ENCODE assay signal across 24 cellular contexts in the genomic region with DNA sequence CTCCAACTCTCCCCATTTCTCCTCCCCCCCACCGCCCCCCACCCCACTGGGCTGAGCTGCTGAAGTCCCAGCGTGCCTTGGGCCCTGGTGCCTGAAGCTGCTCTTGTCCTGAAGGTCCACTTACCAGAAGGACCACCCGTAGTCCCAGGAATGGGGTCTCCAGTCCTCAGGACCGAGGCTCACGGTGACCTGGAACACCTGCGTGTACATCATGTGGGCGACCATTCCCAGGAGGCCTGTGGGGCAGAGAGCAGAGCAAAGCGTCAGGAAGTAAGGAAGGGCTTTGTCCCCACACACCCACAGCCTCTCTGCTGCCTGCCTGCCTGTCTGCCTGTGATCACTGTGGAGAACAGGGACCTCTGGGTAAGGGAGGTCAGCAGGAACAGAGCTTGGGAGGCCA.
DNase-seq lines count a peak whose midpoint lies in the region; ATAC-seq and TF ChIP-seq lines count a peak whose summit lies in the region.
"Had no signal": no experiment of that assay in that cellular context is flagged by ENCODE, and none has a peak within 500 bp of the region (broad histone marks: within the 10 kb centered on the region; RNA-seq: fewer than 3 reads in every experiment).

No MANE protein-coding gene starts in this region.

- H3K9me3 ChIP-seq in RWPE2 (ENCODE audit: severe bottlenecking) (no peaks in the 10 kb centered on the region), spleen (no peaks in the 10 kb centered on the region)

- H3K9me3 Mint-ChIP-seq in GM23338: peaks cover 5% of the 10 kb centered on the region; the same call in 1 of the 3 replicates
- H3K9me3 Mint-ChIP-seq in activated CD4-positive, alpha-beta memory T cell treated with anti-CD3 and anti-CD28 coated beads, Interleukin-2, amount 10 ng/mL, durations not matched to agents 7 days and 5 days: no peaks in the 10 kb centered on the region
- no peaks in the 10 kb centered on the region for H3K9me3 Mint-ChIP-seq in activated CD8-positive, alpha-beta T cell treated with anti-CD3 and anti-CD28 coated beads for 36 hours
- H3K9me3 Mint-ChIP-seq: CD8-positive, alpha-beta memory T cell had no signal

- TF ChIP-seq CTCF in GM23338 (conservative IDR thresholded peaks at IDR 0.05; ENCODE audit: low read depth in 2 of 2) (no peak), RWPE2 (IDR thresholded peaks at IDR 0.05; ENCODE audit: poor library complexity, severe bottlenecking) (no peak), spleen (IDR thresholded peaks at IDR 0.05 in 8 of 11, conservative IDR thresholded peaks at IDR 0.05 in 3 of 11) (no peak)
- no peak for TF ChIP-seq CTCF in activated CD8-positive, alpha-beta T cell treated with anti-CD3 and anti-CD28 coated beads for 36 hours (IDR thresholded peaks at IDR 0.05)

- H3K27me3 ChIP-seq in GM23338 (ENCODE audit: insufficient read depth) (no peaks in the 10 kb centered on the region), RWPE2 (ENCODE audit: insufficient read depth, poor library complexity, severe bottlenecking) (no peaks in the 10 kb centered on the region), spleen (replicated peaks in 1 of 7) (peaks cover 0 to 57% (median 3%) of the 10 kb centered on the region in 7 donors)

- no peaks in the 10 kb centered on the region for H3K4me1 ChIP-seq in GM23338 (ENCODE audit: insufficient read depth)
- H3K4me1 ChIP-seq in RWPE2 (ENCODE audit: insufficient read depth, poor library complexity, severe bottlenecking): no peaks in the 10 kb centered on the region
- no peaks in the 10 kb centered on the region for H3K4me1 ChIP-seq in spleen

- H3K27ac Mint-ChIP-seq in GM23338: no peak overlapping the region
- H3K27ac Mint-ChIP-seq in activated CD4-positive, alpha-beta memory T cell treated with anti-CD3 and anti-CD28 coated beads, Interleukin-2, amount 10 ng/mL, durations not matched to agents 7 days and 5 days: no peak overlapping the region
- no peak overlapping the region for H3K27ac Mint-ChIP-seq in activated CD8-positive, alpha-beta T cell treated with anti-CD3 and anti-CD28 coated beads for 36 hours
- H3K27ac Mint-ChIP-seq: CD8-positive, alpha-beta memory T cell had no signal

- H2AFZ ChIP-seq in GM23338: peak overlapping the region; percentile 74; the same call in 1 of the 2 replicates

- no peaks in the 10 kb centered on the region for H3K36me3 ChIP-seq in GM23338 (ENCODE audit: insufficient read depth)
- H3K36me3 ChIP-seq in RWPE2 (ENCODE audit: low read depth): no peaks in the 10 kb centered on the region
- no peaks in the 10 kb centered on the region for H3K36me3 ChIP-seq in spleen

- no peaks in the 10 kb centered on the region; the same call in 2 of the 3 replicates for H3K36me3 Mint-ChIP-seq in GM23338 (ENCODE audit: low read depth)
- H3K36me3 Mint-ChIP-seq in activated CD4-positive, alpha-beta memory T cell treated with anti-CD3 and anti-CD28 coated beads, Interleukin-2, amount 10 ng/mL, durations not matched to agents 7 days and 5 days (ENCODE audit: low read depth): no peaks in the 10 kb centered on the region
- H3K36me3 Mint-ChIP-seq in activated CD8-positive, alpha-beta T cell treated with anti-CD3 and anti-CD28 coated beads for 36 hours (ENCODE audit: low read depth): no peaks in the 10 kb centered on the region
- H3K36me3 Mint-ChIP-seq: CD8-positive, alpha-beta memory T cell had no signal

- CTCF ChIA-PET in activated CD4-positive, alpha-beta memory T cell treated with anti-CD3 and anti-CD28 coated beads, Interleukin-2, amount 10 ng/mL, durations not matched to agents 7 days and 5 days (lab: Charles Lee): no interaction called here
- CTCF ChIA-PET in activated CD8-positive, alpha-beta T cell treated with anti-CD3 and anti-CD28 coated beads for 36 hours (lab: Charles Lee): no interaction called here

- H4K20me1 ChIP-seq in GM23338 (replicated peaks; ENCODE audit: insufficient read depth): no peaks in the 10 kb centered on the region; the same call in 1 of the 2 replicates

- H3K4me1 Mint-ChIP-seq in GM23338: peaks cover 17% of the 10 kb centered on the region
- H3K4me1 Mint-ChIP-seq in activated CD4-positive, alpha-beta memory T cell treated with anti-CD3 and anti-CD28 coated beads, Interleukin-2, amount 10 ng/mL, durations not matched to agents 7 days and 5 days: no peaks in the 10 kb centered on the region
- no peaks in the 10 kb centered on the region for H3K4me1 Mint-ChIP-seq in activated CD8-positive, alpha-beta T cell treated with anti-CD3 and anti-CD28 coated beads for 36 hours (ENCODE audit: low read depth)
- H3K4me1 Mint-ChIP-seq: CD8-positive, alpha-beta memory T cell had no signal

- no peaks in the 10 kb centered on the region for H3K9me2 ChIP-seq in GM23338 (ENCODE audit: insufficient read depth)

- TF ChIP-seq POLR2A in spleen (IDR thresholded peaks at IDR 0.05): no peak

- no peaks in the 10 kb centered on the region for H3K79me2 ChIP-seq in GM23338 (replicated peaks; ENCODE audit: insufficient read depth)

- POLR2A ChIA-PET in activated CD4-positive, alpha-beta memory T cell treated with anti-CD3 and anti-CD28 coated beads, Interleukin-2, amount 10 ng/mL, durations not matched to agents 7 days and 5 days (lab: Charles Lee): no interaction called here
- POLR2A ChIA-PET in activated CD8-positive, alpha-beta T cell treated with anti-CD3 and anti-CD28 coated beads for 36 hours (lab: Charles Lee): no interaction called here

- DNase-seq in GM23338 (ENCODE audit: low spot score): no peak
- DNase-seq in RWPE2 (ENCODE audit: low spot score): peak; percentile 49
- DNase-seq in mesenteric fat pad (ENCODE audit: low spot score): peak; percentile 73
- DNase-seq in spleen: peak; percentile 51
- no peak for DNase-seq in activated CD4-positive, alpha-beta memory T cell treated with anti-CD3 and anti-CD28 coated beads, Interleukin-2, amount 10 ng/mL, durations not matched to agents 7 days and 5 days
- DNase-seq in amniotic stem cell (lab: John Stamatoyannopoulos, UW): no peak
- no peak for DNase-seq in activated CD8-positive, alpha-beta T cell treated with anti-CD3 and anti-CD28 coated beads for 36 hours
- DNase-seq in DMS 273 treated with DMSO at 0.1 percent for 48 hours (lab: John Stamatoyannopoulos, UW): no peak
- DNase-seq: ACHN; C1 segment of cervical spinal cord; Calu3; CD8-positive, alpha-beta memory T cell; GOT3; IMR-90; NCI-H1105 treated with DMSO at 0.1 percent for 48 hours; NCI-H1694; NCI-H2081; NCI-H2171; NCI-H345; NCI-H526; PC-3; RPMI8226; SHP77 treated with DMSO at 0.1 percent for 48 hours had no signal

- no peak overlapping the region for H3K27ac ChIP-seq in GM23338 (ENCODE audit: low read depth)
- H3K27ac ChIP-seq in RWPE2 (ENCODE audit: poor library complexity, severe bottlenecking): no peak overlapping the region
- no peak overlapping the region for H3K27ac ChIP-seq in spleen
- H3K27ac ChIP-seq: SK-N-MC had no signal

- H3F3A ChIP-seq in GM23338 (replicated peaks; ENCODE audit: low read depth): no peaks in the 10 kb centered on the region

- H3K4me2 ChIP-seq in GM23338: no peak overlapping the region

- H3K4me3 Mint-ChIP-seq in GM23338: no peak overlapping the region
- H3K4me3 Mint-ChIP-seq in activated CD4-positive, alpha-beta memory T cell treated with anti-CD3 and anti-CD28 coated beads, Interleukin-2, amount 10 ng/mL, durations not matched to agents 7 days and 5 days: no peak overlapping the region
- no peak overlapping the region for H3K4me3 Mint-ChIP-seq in activated CD8-positive, alpha-beta T cell treated with anti-CD3 and anti-CD28 coated beads for 36 hours
- H3K4me3 Mint-ChIP-seq: CD8-positive, alpha-beta memory T cell had no signal

- ATAC-seq in GM23338: no peak
- ATAC-seq in RWPE2 (ENCODE audit: low read depth): no peak
- ATAC-seq in activated CD8-positive, alpha-beta T cell treated with anti-CD3 and anti-CD28 coated beads for 36 hours: no peak
- ATAC-seq: PC-3 had no signal

- intact Hi-C loops in spleen (cut with DNase I; ENCODE audit: low total_unique reads): no loop called here
- intact Hi-C loops in activated CD8-positive, alpha-beta T cell treated with anti-CD3 and anti-CD28 coated beads for 36 hours (cut with micrococcal nuclease): no loop called here

- peaks cover 17% of the 10 kb centered on the region for H3K27me3 Mint-ChIP-seq in GM23338 (ENCODE audit: insufficient read depth, low read depth, poor library complexity)
- H3K27me3 Mint-ChIP-seq in activated CD4-positive, alpha-beta memory T cell treated with anti-CD3 and anti-CD28 coated beads, Interleukin-2, amount 10 ng/mL, durations not matched to agents 7 days and 5 days: peaks cover 4% of the 10 kb centered on the region
- H3K27me3 Mint-ChIP-seq in activated CD8-positive, alpha-beta T cell treated with anti-CD3 and anti-CD28 coated beads for 36 hours: peaks cover 15% of the 10 kb centered on the region

- 77 to 86% (median 80%) methylated on average over 3 to 8 of the region's 8 CpGs for WGBS in spleen, 5 donors

- H3K4me3 ChIP-seq in GM23338 (no peak overlapping the region), RWPE2 (ENCODE audit: severe bottlenecking) (no peak overlapping the region), spleen (no peak overlapping the region)
- H3K4me3 ChIP-seq: SK-N-MC had no signal

TF ChIP-seq in GM23338, 12 proteins besides CTCF, POLR2A, EP300 and RAD21:
- TF ChIP-seq ZNF114 (CRISPR knock-in tag; IDR thresholded peaks at IDR 0.05) (no peak), JUNB (IDR thresholded peaks at IDR 0.05; ENCODE audit: unreplicated experiment) (no peak)
- TF ChIP-seq, protein P1, sequence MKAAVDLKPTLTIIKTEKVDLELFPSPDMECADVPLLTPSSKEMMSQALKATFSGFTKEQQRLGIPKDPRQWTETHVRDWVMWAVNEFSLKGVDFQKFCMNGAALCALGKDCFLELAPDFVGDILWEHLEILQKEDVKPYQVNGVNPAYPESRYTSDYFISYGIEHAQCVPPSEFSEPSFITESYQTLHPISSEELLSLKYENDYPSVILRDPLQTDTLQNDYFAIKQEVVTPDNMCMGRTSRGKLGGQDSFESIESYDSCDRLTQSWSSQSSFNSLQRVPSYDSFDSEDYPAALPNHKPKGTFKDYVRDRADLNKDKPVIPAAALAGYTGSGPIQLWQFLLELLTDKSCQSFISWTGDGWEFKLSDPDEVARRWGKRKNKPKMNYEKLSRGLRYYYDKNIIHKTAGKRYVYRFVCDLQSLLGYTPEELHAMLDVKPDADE (IDR thresholded peaks at IDR 0.05): no peak

Comparison
In these comparisons a context has a peak if more than half of its experiments do, and no peak if none do; other contexts are left out.
1. DNase-seq: peak in RWPE2 (single experiment), mesenteric fat pad (single experiment) and spleen (single experiment); none in GM23338 (single experiment), activated CD4-positive, alpha-beta memory T cell treated with anti-CD3 and anti-CD28 coated beads, Interleukin-2, amount 10 ng/mL, durations not matched to agents 7 days and 5 days (single experiment), amniotic stem cell (single experiment), activated CD8-positive, alpha-beta T cell treated with anti-CD3 and anti-CD28 coated beads for 36 hours (single experiment) and DMS 273 treated with DMSO at 0.1 percent for 48 hours (single experiment).